ENCODE assay signal across 25 cellular contexts in the genomic region with DNA sequence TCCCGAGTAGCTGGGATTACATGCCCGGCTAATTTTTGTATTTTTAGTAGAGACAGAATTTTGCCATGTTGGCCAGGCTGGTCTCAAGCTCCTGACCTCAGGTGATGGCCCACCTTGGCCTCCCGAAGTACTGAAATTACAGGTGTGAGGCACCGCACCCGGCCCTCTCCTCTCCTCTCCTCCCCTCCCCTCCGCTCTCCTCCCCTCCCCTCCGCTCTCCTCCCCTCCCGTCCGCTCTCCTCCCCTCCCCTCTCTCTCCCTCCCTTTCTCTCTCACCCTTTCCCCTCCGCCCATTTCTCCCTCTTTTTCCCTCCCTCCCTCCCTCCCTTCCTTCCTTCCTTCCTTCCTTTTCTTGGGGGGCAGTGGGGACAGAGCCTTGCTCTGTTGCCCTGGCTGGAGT. TPM values are rescaled to one million over a fixed set of nuclear protein-coding genes. Genes with fewer than 3 reads are reported as not detected.
"Had no signal": no experiment of that assay in that cellular context is flagged by ENCODE, and none has a peak within 500 bp of the region (broad histone marks: within the 10 kb centered on the region; RNA-seq: fewer than 3 reads in every experiment).

No MANE protein-coding gene starts in this region.

- H3K4me3 Mint-ChIP-seq: activated CD4-positive, alpha-beta memory T cell treated with anti-CD3 and anti-CD28 coated beads, Interleukin-2, amount 10 ng/mL, durations not matched to agents 7 days and 5 days; activated CD4-positive, alpha-beta T cell treated with anti-CD3 and anti-CD28 coated beads, Interleukin-2, amount 10 ng/mL, durations not matched to agents 24 days and 14 days; activated naive CD4-positive, alpha-beta T cell treated with anti-CD3 and anti-CD28 coated beads, Interleukin-2, amount 50 U/mL, for 24 hours; endodermal cell; memory B cell; nephron progenitor cell; T-helper 2 cell treated with Interferon-gamma antibody and Interleukin-4, amounts not matched to agents 5 μg/mL and 100 μg/mL, for 36 hours had no signal

- H3K36me3 Mint-ChIP-seq: activated naive CD4-positive, alpha-beta T cell treated with anti-CD3 and anti-CD28 coated beads, Interleukin-2, amount 50 U/mL, for 24 hours; memory B cell had no signal

- ATAC-seq: activated CD4-positive, CD25-positive, alpha-beta regulatory T cell treated with anti-CD3 and anti-CD28 coated beads, Interleukin-2, amount 50 U/mL, for 24 hours; gastroesophageal sphincter; heart left ventricle; left colon; right cardiac atrium had no signal

- H3K9me3 Mint-ChIP-seq: activated CD4-positive, alpha-beta memory T cell treated with anti-CD3 and anti-CD28 coated beads, Interleukin-2, amount 10 ng/mL, durations not matched to agents 7 days and 5 days; activated CD4-positive, alpha-beta T cell treated with anti-CD3 and anti-CD28 coated beads, Interleukin-2, amount 10 ng/mL, durations not matched to agents 24 days and 14 days; activated naive CD4-positive, alpha-beta T cell treated with anti-CD3 and anti-CD28 coated beads, Interleukin-2, amount 50 U/mL, for 24 hours; endodermal cell; memory B cell; nephron progenitor cell; T-helper 2 cell treated with Interferon-gamma antibody and Interleukin-4, amounts not matched to agents 5 μg/mL and 100 μg/mL, for 36 hours had no signal

- DNase-seq: activated CD4-positive, alpha-beta memory T cell treated with anti-CD3 and anti-CD28 coated beads, Interleukin-2, amount 10 ng/mL, durations not matched to agents 7 days and 5 days; activated CD4-positive, alpha-beta T cell treated with anti-CD3 and anti-CD28 coated beads, Interleukin-2, amount 10 ng/mL, durations not matched to agents 24 days and 14 days; activated gamma-delta T cell treated with Interleukin-2 at 50 U/mL for 16 hours; amniotic stem cell; colonic mucosa; endodermal cell; esophagus squamous epithelium; heart left ventricle; islet precursor cell; left colon; nephron progenitor cell; nucleus accumbens; right cardiac atrium; stimulated activated CD4-positive, alpha-beta T cell treated with anti-CD3 and anti-CD28 coated beads, Interleukin-12 subunit alpha, Interleukin-12 subunit beta, amount 100 ng/mL, for 4 hours; stimulated activated CD4-positive, alpha-beta T cell treated with anti-CD3 and anti-CD28 coated beads, Interleukin-4, amount 100 ng/mL, for 4 hours; testis; trophoblast cell had no signal

- H3K27ac Mint-ChIP-seq: activated CD4-positive, alpha-beta memory T cell treated with anti-CD3 and anti-CD28 coated beads, Interleukin-2, amount 10 ng/mL, durations not matched to agents 7 days and 5 days; activated CD4-positive, alpha-beta T cell treated with anti-CD3 and anti-CD28 coated beads, Interleukin-2, amount 10 ng/mL, durations not matched to agents 24 days and 14 days; activated naive CD4-positive, alpha-beta T cell treated with anti-CD3 and anti-CD28 coated beads, Interleukin-2, amount 50 U/mL, for 24 hours; endodermal cell; memory B cell; nephron progenitor cell; T-helper 2 cell treated with Interferon-gamma antibody and Interleukin-4, amounts not matched to agents 5 μg/mL and 100 μg/mL, for 36 hours had no signal

RNA-seq across cellular contexts. Expression of a gene that starts 28.4 kb away (rescaled TPM):
- total RNA-seq: activated CD4-positive, alpha-beta T cell treated with anti-CD3 and anti-CD28 coated beads, Interleukin-2, amount 10 ng/mL, durations not matched to agents 24 days and 14 days; endodermal cell; myocyte; pulmonary artery endothelial cell had no signal

RNA-seq across cellular contexts. Expression of a gene that starts 42.6 kb away (rescaled TPM):
- total RNA-seq: myocyte, pulmonary artery endothelial cell, skeletal muscle tissue had no signal
